ENCODE assay signal across 17 cellular contexts in genomic region chr15:95930659-95931375, GRCh38.
A peak's percentile ranks its signal among the peaks of the same experiment; 100 is the strongest.
DNase-seq lines count a peak whose midpoint lies in the region; ATAC-seq and TF ChIP-seq lines count a peak whose summit lies in the region.
"Had no signal": no experiment of that assay in that cellular context is flagged by ENCODE, and none has a peak within 500 bp of the region (broad histone marks: within the 10 kb centered on the region; RNA-seq: fewer than 3 reads in every experiment).

No MANE protein-coding gene starts in this region.

- H3K4me3 Mint-ChIP-seq in Caco-2 (ENCODE audit: unreplicated experiment) (no peak overlapping the region), neural progenitor cell (no peak overlapping the region), T-cell (no peak overlapping the region)
- H3K4me3 Mint-ChIP-seq: B cell; CD4-positive, alpha-beta memory T cell; HFFc6 had no signal

- TF ChIP-seq RAD21 in HCT116 (IDR thresholded peaks at IDR 0.05; ENCODE audit: low read depth) = no peak

- H2AFZ ChIP-seq in HCT116 (ENCODE audit: low read depth, low read length, poor library complexity, severe bottlenecking) (peak overlapping the region; percentile 11), neural progenitor cell (replicated peaks) (no peak overlapping the region)

- H3K79me2 ChIP-seq in HCT116 (ENCODE audit: insufficient read depth, low read length) (no peaks in the 10 kb centered on the region), neural progenitor cell (ENCODE audit: low read depth) (no peaks in the 10 kb centered on the region)

- no peaks in the 10 kb centered on the region for H3K9me3 ChIP-seq in Caco-2
- no peaks in the 10 kb centered on the region for H3K9me3 ChIP-seq in HCT116 (ENCODE audit: control insufficient read depth in 1 of 2, insufficient read depth in 1 of 2, low read depth in 1 of 2, low read length in 2 of 2)
- no peaks in the 10 kb centered on the region for H3K9me3 ChIP-seq in WERI-Rb-1 (ENCODE audit: severe bottlenecking)
- H3K9me3 ChIP-seq in neural progenitor cell (ENCODE audit: low read depth) = no peaks in the 10 kb centered on the region

- H3K36me3 ChIP-seq in Caco-2 (ENCODE audit: control insufficient read depth, insufficient read depth, low read length) (no peaks in the 10 kb centered on the region), HCT116 (ENCODE audit: control insufficient read depth in 1 of 2, insufficient read depth in 2 of 2, low read length in 2 of 2) (no peaks in the 10 kb centered on the region), WERI-Rb-1 (no peaks in the 10 kb centered on the region), neural progenitor cell (no peaks in the 10 kb centered on the region)

- intact Hi-C loops in Caco-2 (cut with micrococcal nuclease; ENCODE audit: unreplicated experiment) = no loop called here
- intact Hi-C loops in HCT116 (cut with micrococcal nuclease) = no loop called here
- intact Hi-C loops in dorsolateral prefrontal cortex (cut with DNase I) = no loop called here

- ATAC-seq in HCT116 (no peak), T-cell (replicated peaks in 1 of 4) (no peak)

- H4K20me1 ChIP-seq in HCT116 (ENCODE audit: insufficient read depth) (no peaks in the 10 kb centered on the region), neural progenitor cell (ENCODE audit: low read depth) (no peaks in the 10 kb centered on the region)

- H3K4me1 ChIP-seq in Caco-2 = no peaks in the 10 kb centered on the region
- H3K4me1 ChIP-seq in HCT116 (ENCODE audit: control insufficient read depth in 1 of 2, insufficient read depth in 2 of 2, low read length in 2 of 2) = peaks cover 0 to 11% of the 10 kb centered on the region in 2 experiments; a peak in 2 of 4 replicates
- peaks cover 13% of the 10 kb centered on the region for H3K4me1 ChIP-seq in neural progenitor cell

- H3K27ac Mint-ChIP-seq in Caco-2 (ENCODE audit: unreplicated experiment) (peak overlapping the region; percentile 42), neural progenitor cell (peak overlapping the region; percentile 5), T-cell (no peak overlapping the region)
- H3K27ac Mint-ChIP-seq: B cell; CD4-positive, alpha-beta memory T cell; HFFc6 had no signal

- H3K4me2 ChIP-seq in HCT116 (ENCODE audit: low read length) = no peak overlapping the region
- no peak overlapping the region for H3K4me2 ChIP-seq in neural progenitor cell

- no peaks in the 10 kb centered on the region for H3K27me3 ChIP-seq in Caco-2 (replicated peaks; ENCODE audit: control insufficient read depth, insufficient read depth, low read length)
- no peaks in the 10 kb centered on the region for H3K27me3 ChIP-seq in HCT116 (ENCODE audit: insufficient read depth, low read length)
- peaks cover 14% of the 10 kb centered on the region for H3K27me3 ChIP-seq in WERI-Rb-1 (ENCODE audit: insufficient read depth, low read depth, severe bottlenecking)
- no peaks in the 10 kb centered on the region for H3K27me3 ChIP-seq in neural progenitor cell
- H3K27me3 ChIP-seq in dorsolateral prefrontal cortex = peaks cover 0 to 8% (median 0%) of the 10 kb centered on the region in 45 donors

- H3K9me3 Mint-ChIP-seq in Caco-2 (ENCODE audit: unreplicated experiment) = no peaks in the 10 kb centered on the region
- H3K9me3 Mint-ChIP-seq in neural progenitor cell = peaks cover 15% of the 10 kb centered on the region
- H3K9me3 Mint-ChIP-seq in T-cell = no peaks in the 10 kb centered on the region
- H3K9me3 Mint-ChIP-seq: HFFc6 had no signal

- H3K9me2 ChIP-seq in HCT116 (ENCODE audit: insufficient read depth) = no peaks in the 10 kb centered on the region

- H3K9ac ChIP-seq in HCT116 (ENCODE audit: low read length) (no peak overlapping the region), neural progenitor cell (no peak overlapping the region)

- H3K4me1 Mint-ChIP-seq in Caco-2 (ENCODE audit: low read depth, unreplicated experiment) (no peaks in the 10 kb centered on the region), neural progenitor cell (peaks cover 16% of the 10 kb centered on the region), T-cell (peaks cover 5 to 9% (median 6%) of the 10 kb centered on the region in 3 donors)
- H3K4me1 Mint-ChIP-seq: B cell had no signal

- RAD21 ChIA-PET in HCT116 (lab: Charles Lee; ENCODE audit: low non-redundant PET in 1 of 2, low total read pairs in 2 of 2, uncharacterized antibody in 2 of 2, unreplicated experiment in 2 of 2) = no interaction called here

- no peaks in the 10 kb centered on the region for H3K27me3 Mint-ChIP-seq in Caco-2 (ENCODE audit: insufficient read depth, unreplicated experiment)
- peaks cover 12% of the 10 kb centered on the region for H3K27me3 Mint-ChIP-seq in neural progenitor cell (ENCODE audit: insufficient read depth, low read depth)
- no peaks in the 10 kb centered on the region for H3K27me3 Mint-ChIP-seq in T-cell
- H3K27me3 Mint-ChIP-seq: B cell; CD4-positive, alpha-beta memory T cell had no signal

- no peaks in the 10 kb centered on the region for H3F3A ChIP-seq in neural progenitor cell (ENCODE audit: low read depth)

- no peak overlapping the region for H3K4me3 ChIP-seq in Caco-2 (ENCODE audit: low read depth, low read length)
- H3K4me3 ChIP-seq in HCT116 (replicated peaks in 1 of 2; ENCODE audit: low read depth in 1 of 2, low read length in 2 of 2) = no peak overlapping the region
- H3K4me3 ChIP-seq in WERI-Rb-1 (ENCODE audit: low read depth, low read length) = no peak overlapping the region
- no peak overlapping the region for H3K4me3 ChIP-seq in neural progenitor cell
- H3K4me3 ChIP-seq in dorsolateral prefrontal cortex = no peak overlapping the region
- H3K4me3 ChIP-seq: SK-N-MC had no signal

- no peak for TF ChIP-seq POLR2A in HCT116 (IDR thresholded peaks at IDR 0.05; ENCODE audit: borderline replicate concordance, extremely low read depth, insufficient read depth, insufficient read length)

- H3K27ac ChIP-seq in HCT116 (ENCODE audit: low read depth, low read length) (no peak overlapping the region), WERI-Rb-1 (no peak overlapping the region), neural progenitor cell (no peak overlapping the region), dorsolateral prefrontal cortex (no peak overlapping the region)
- H3K27ac ChIP-seq: RWPE1, SK-N-MC had no signal

- CTCF ChIA-PET in Caco-2 (lab: Charles Lee) = no interaction called here
- CTCF ChIA-PET in HCT116 (lab: Charles Lee) = no interaction called here
- CTCF ChIA-PET in T-cell (lab: Charles Lee) = no interaction called here

- POLR2A ChIA-PET in Caco-2 (lab: Charles Lee) = no interaction called here
- POLR2A ChIA-PET in HCT116 (lab: Charles Lee) = no interaction called here
- POLR2A ChIA-PET in T-cell (lab: Charles Lee) = interaction anchor here in 1 of 2 donors (0.6 kb wide), 1 partner anchor 37 kb away, joined by 3 read pairs; no protein-coding TSS in a partner anchor

- no TSS peak for BruUV-seq in Caco-2 (replicated peaks; lab: Mats Ljungman, UMichigan)
- BruUV-seq in HCT116 (replicated peaks; lab: Mats Ljungman, UMichigan) = no TSS peak

- H3K36me3 Mint-ChIP-seq in Caco-2 (ENCODE audit: insufficient read depth, unreplicated experiment) = no peaks in the 10 kb centered on the region
- peaks cover 8% of the 10 kb centered on the region for H3K36me3 Mint-ChIP-seq in neural progenitor cell
- H3K36me3 Mint-ChIP-seq in T-cell = no peaks in the 10 kb centered on the region
- H3K36me3 Mint-ChIP-seq: CD4-positive, alpha-beta memory T cell had no signal

- TF ChIP-seq CTCF in Caco-2 (IDR thresholded peaks at IDR 0.05; ENCODE audit: insufficient read depth in 1 of 2, low read depth in 1 of 2, low read length in 1 of 2, severe bottlenecking in 1 of 2, unreplicated experiment in 1 of 2) (no peak), HCT116 (IDR thresholded peaks at IDR 0.05 in 2 of 3, conservative IDR thresholded peaks at IDR 0.05 in 1 of 3; ENCODE audit: borderline replicate concordance in 1 of 3, insufficient read depth in 1 of 3, low read depth in 2 of 3, low read length in 2 of 3) (no peak), WERI-Rb-1 (IDR thresholded peaks at IDR 0.05; ENCODE audit: low read depth, low read length) (no peak), neural progenitor cell (IDR thresholded peaks at IDR 0.05) (no peak), dorsolateral prefrontal cortex (IDR thresholded peaks at IDR 0.05 in 54 of 56, conservative IDR thresholded peaks at IDR 0.05 in 2 of 56; ENCODE audit: low read depth in 1 of 56, partially characterized antibody in 56 of 56) (no peak)

- DNase-seq in Caco-2 = no peak
- no peak for DNase-seq in HCT116 (ENCODE audit: low read depth, low spot score)
- peak; percentile 48 for DNase-seq in WERI-Rb-1
- no peak for DNase-seq in neural progenitor cell (ENCODE audit: low spot score)
- DNase-seq in NK-92 treated with Interleukin-12 subunit alpha and Interleukin-12 subunit beta, amount 100 ng/mL, for 24 hours (lab: John Stamatoyannopoulos, UW) = no peak
- no peak for DNase-seq in dorsolateral prefrontal cortex
- DNase-seq in T-cell = no peak
- DNase-seq: CD4-positive, alpha-beta memory T cell; HFFc6; Karpas-422; NCI-H1417; NCI-H2029; NCI-H2171 treated with DMSO at 0.1 percent for 48 hours; NCI-H510A treated with DMSO at 0.1 percent for 48 hours had no signal

TF ChIP-seq in HCT116, 20 proteins besides CTCF, POLR2A, EP300 and RAD21 (continues in another document):
- no peak for TF ChIP-seq CBX3 (IDR thresholded peaks at IDR 0.05; ENCODE audit: low read depth)
- no peak for TF ChIP-seq EZH2 (IDR thresholded peaks at IDR 0.05)
- no peak for TF ChIP-seq POLR2AphosphoS5 (IDR thresholded peaks at IDR 0.05; ENCODE audit: low read depth, low read length)
- TF ChIP-seq SIN3A (IDR thresholded peaks at IDR 0.05; ENCODE audit: low read depth) = no peak
- no peak for TF ChIP-seq YY1 (IDR thresholded peaks at IDR 0.05; ENCODE audit: extremely low read depth, insufficient replicate concordance, low read depth, low read length)
- TF ChIP-seq SRF (IDR thresholded peaks at IDR 0.05; ENCODE audit: low read depth) = no peak
- no peak for TF ChIP-seq FOSL1 (IDR thresholded peaks at IDR 0.05; ENCODE audit: low read depth)
- TF ChIP-seq CEBPB (IDR thresholded peaks at IDR 0.05; ENCODE audit: low read depth) = no peak
- no peak for TF ChIP-seq JUND (IDR thresholded peaks at IDR 0.05)
- no peak for TF ChIP-seq ZBTB33 (IDR thresholded peaks at IDR 0.05; ENCODE audit: extremely low read depth, insufficient replicate concordance, low read length)

Comparison
In these comparisons a context has a peak if more than half of its experiments do, and no peak if none do; other contexts are left out.
1. H3K27ac Mint-ChIP-seq: peak in Caco-2 (single experiment) and neural progenitor cell (single experiment); none in T-cell (0 of 2).